28 cellular contexts compared by ENCODE assay signal in the genomic region with DNA sequence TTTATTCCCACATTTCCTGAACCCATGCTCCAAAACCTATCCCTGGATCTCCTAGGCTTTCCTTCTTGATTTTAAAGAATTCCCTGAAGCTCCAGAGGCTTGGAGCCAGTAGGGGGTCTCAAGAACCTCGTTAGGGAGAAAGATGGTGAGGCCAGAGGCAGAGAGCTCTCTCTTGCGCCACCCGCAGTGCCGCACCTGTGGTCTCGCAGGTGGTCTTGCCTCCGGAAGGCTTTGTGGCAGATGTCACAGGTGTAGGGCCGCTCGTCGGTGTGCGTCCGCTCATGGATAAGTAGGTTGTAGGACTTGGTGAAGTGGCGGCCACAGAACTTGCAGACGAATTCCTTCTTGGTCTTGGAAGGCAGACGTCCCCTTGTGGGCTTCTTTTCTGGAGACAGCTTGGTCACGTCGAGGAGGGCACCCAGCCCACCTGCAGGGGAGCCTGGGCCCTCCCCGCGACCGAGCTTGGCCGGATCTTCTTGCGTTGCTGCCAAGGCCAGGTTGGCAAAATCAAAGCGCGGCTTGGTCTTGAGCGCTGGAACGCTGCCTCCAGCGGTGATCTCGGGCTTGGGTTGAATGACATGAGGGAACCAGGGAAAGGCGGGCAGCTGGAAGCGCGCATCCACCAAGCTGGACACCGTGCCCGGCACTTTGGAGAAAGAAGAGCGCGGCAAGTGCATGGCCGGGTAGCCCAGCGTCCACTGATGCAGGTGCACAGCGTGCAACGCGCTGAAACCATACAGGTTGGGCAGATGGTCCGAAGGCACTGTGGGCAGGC. TPM values are rescaled to one million over a fixed set of nuclear protein-coding genes. Genes with fewer than 3 reads are reported as not detected.
DNase-seq lines count a peak whose midpoint lies in the region; ATAC-seq, FAIRE-seq and TF ChIP-seq lines count a peak whose summit lies in the region.
"Had no signal": no experiment of that assay in that cellular context is flagged by ENCODE, and none has a peak within 500 bp of the region (broad histone marks: within the 10 kb centered on the region; RNA-seq: fewer than 3 reads in every experiment).

No MANE protein-coding gene starts in this region.

- no peak overlapping the region for H3K27ac Mint-ChIP-seq in brain
- no peak overlapping the region for H3K27ac Mint-ChIP-seq in osteocyte (ENCODE audit: unreplicated experiment)
- H3K27ac Mint-ChIP-seq: immature natural killer cell, mesothelial cell of epicardium had no signal

- peak; percentile 77 for DNase-seq in H7
- no peak for DNase-seq in hepatocyte (ENCODE audit: low spot score)
- DNase-seq in osteocyte (ENCODE audit: extremely low spot score, unreplicated experiment): peak; percentile 81
- DNase-seq in iPS-NIHi11 (ENCODE audit: low spot score): no peak
- DNase-seq in HTR-8/SVneo (ENCODE audit: insufficient read length, low spot score): no peak
- DNase-seq: activated CD4-positive, CD25-positive, alpha-beta regulatory T cell treated with anti-CD3 and anti-CD28 coated beads, Interleukin-2, amount 50 U/mL, for 72 hours; activated CD8-positive, alpha-beta memory T cell treated with anti-CD3 and anti-CD28 coated beads for 24 hours; activated gamma-delta T cell treated with Interleukin-2 at 50 U/mL for 16 hours; activated T-cell treated with anti-CD3 and anti-CD28 coated beads, Interleukin-2, amount 50 U/mL, for 1 hour; C1 segment of cervical spinal cord; Calu3; heart right ventricle; immature natural killer cell; naive thymus-derived CD4-positive, alpha-beta T cell; NCI-H1417 treated with DMSO at 0.1 percent for 48 hours; NCI-H2081 treated with DMSO at 0.1 percent for 48 hours; NCI-H446; right lobe of liver; stimulated activated naive CD4-positive, alpha-beta T cell treated with Interleukin-2 at 50 U/mL for 16 hours had no signal

- TF ChIP-seq CTCF in brain (conservative IDR thresholded peaks at IDR 0.05) (no peak), hepatocyte (IDR thresholded peaks at IDR 0.05; ENCODE audit: poor library complexity) (no peak), osteocyte (IDR thresholded peaks at IDR 0.05) (no peak)

- 69% methylated on average over 40 of the region's 40 CpGs for WGBS in hepatocyte (ENCODE audit: low lambda C conversion rate, missing lambda C conversion rate)

- H3K9me3 Mint-ChIP-seq in brain (peaks cover 0 to 10% (median 5%) of the 10 kb centered on the region in 5 experiments), osteocyte (ENCODE audit: unreplicated experiment) (no peaks in the 10 kb centered on the region)
- H3K9me3 Mint-ChIP-seq: immature natural killer cell, mesothelial cell of epicardium had no signal

- H3K4me3 Mint-ChIP-seq in brain (peak overlapping the region in 3 of 5 experiments; percentile 12 to 44 (median 34)), osteocyte (ENCODE audit: unreplicated experiment) (no peak overlapping the region)
- H3K4me3 Mint-ChIP-seq: mesothelial cell of epicardium had no signal

- peak overlapping the region; percentile 54 for H3K4me2 ChIP-seq in hepatocyte
- H3K4me2 ChIP-seq: KMS-11 had no signal

- no peaks in the 10 kb centered on the region for H3K9me3 ChIP-seq in hepatocyte (ENCODE audit: low read depth)
- H3K9me3 ChIP-seq: heart right ventricle, left lung, right lobe of liver had no signal

- H3K4me1 ChIP-seq in hepatocyte (ENCODE audit: insufficient read depth): peaks cover 15% of the 10 kb centered on the region

- peaks cover 98% of the 10 kb centered on the region for H3K27me3 ChIP-seq in H7 (ENCODE audit: control insufficient read depth, insufficient read depth, low read length)
- peaks cover 65% of the 10 kb centered on the region for H3K27me3 ChIP-seq in hepatocyte

- H3K36me3 ChIP-seq in H7 (replicated peaks; ENCODE audit: control insufficient read depth, insufficient read depth, low read length): no peaks in the 10 kb centered on the region
- H3K36me3 ChIP-seq in hepatocyte (replicated peaks; ENCODE audit: insufficient read depth, low read depth): no peaks in the 10 kb centered on the region
- H3K36me3 ChIP-seq: right lobe of liver had no signal

- peaks cover 61% of the 10 kb centered on the region for H3K79me2 ChIP-seq in hepatocyte

- H3K27ac ChIP-seq in hepatocyte: no peak overlapping the region
- H3K27ac ChIP-seq: heart right ventricle, KMS-11, left lung, right lobe of liver had no signal

- no peak for ATAC-seq in HG02938 (IDR thresholded peaks at IDR 0.05; ENCODE audit: unreplicated experiment)
- ATAC-seq in HG02571 (IDR thresholded peaks at IDR 0.05; ENCODE audit: unreplicated experiment): no peak
- ATAC-seq: GM12878; heart right ventricle; left lung; naive thymus-derived CD4-positive, alpha-beta T cell; right lobe of liver had no signal

- peaks cover 99% of the 10 kb centered on the region for H3K27me3 Mint-ChIP-seq in brain
- H3K27me3 Mint-ChIP-seq in osteocyte (ENCODE audit: unreplicated experiment): peaks cover 22% of the 10 kb centered on the region

- no peaks in the 10 kb centered on the region for H3K9me2 ChIP-seq in hepatocyte (replicated peaks; ENCODE audit: insufficient read depth)

- H2AFZ ChIP-seq in hepatocyte: no peak overlapping the region

- no peak overlapping the region for H3K4me3 ChIP-seq in H7 (ENCODE audit: insufficient read depth, low read depth, low read length)
- H3K4me3 ChIP-seq in hepatocyte: no peak overlapping the region
- H3K4me3 ChIP-seq: GM12878, heart right ventricle, left lung, right lobe of liver had no signal

- no peak for FAIRE-seq in HTR-8/SVneo (lab: Jason Lieb, UNC)
- FAIRE-seq: bronchial epithelial cell, GM12878 had no signal

- peaks cover 48% of the 10 kb centered on the region for H3K4me1 Mint-ChIP-seq in brain
- peaks cover 31% of the 10 kb centered on the region for H3K4me1 Mint-ChIP-seq in osteocyte (ENCODE audit: unreplicated experiment)

- H4K20me1 ChIP-seq in hepatocyte (ENCODE audit: insufficient read depth, poor library complexity, severe bottlenecking): peaks cover 10% of the 10 kb centered on the region

- H3K36me3 Mint-ChIP-seq in brain (no peaks in the 10 kb centered on the region), osteocyte (ENCODE audit: unreplicated experiment) (peaks cover 17% of the 10 kb centered on the region)
- H3K36me3 Mint-ChIP-seq: immature natural killer cell had no signal

RNA-seq across cellular contexts. Expression of a gene that starts 5.3 kb away (rescaled TPM):
- total RNA-seq in H7 (2014; rRNA removed; shearing (Covaris generic)): 0.44 TPM in 1 of 2 replicates, not detected in the other
- polyA plus RNA-seq in brain (ENCODE audit: insufficient read depth, low read depth, low replicate concordance) (0.44 TPM), hepatocyte (45.7 and 52.8 TPM in 2 replicates)
- total RNA-seq in hepatocyte (16.1 and 19.8 TPM in 2 replicates), osteocyte (5.8 and 6.1 TPM in 2 replicates)
- total RNA-seq: GM12878; naive thymus-derived CD4-positive, alpha-beta T cell; OCI-LY7 had no signal
- polyA plus RNA-seq: GM12878; immature natural killer cell; naive thymus-derived CD4-positive, alpha-beta T cell had no signal

Comparison
In these comparisons a context has a peak if more than half of its experiments do, and no peak if none do; other contexts are left out.
1. DNase-seq: peak in H7 (single experiment) and osteocyte (single experiment); none in hepatocyte (single experiment), iPS-NIHi11 (single experiment) and HTR-8/SVneo (single experiment).